ENCODE assay signal across 32 cellular contexts in the genomic region with DNA sequence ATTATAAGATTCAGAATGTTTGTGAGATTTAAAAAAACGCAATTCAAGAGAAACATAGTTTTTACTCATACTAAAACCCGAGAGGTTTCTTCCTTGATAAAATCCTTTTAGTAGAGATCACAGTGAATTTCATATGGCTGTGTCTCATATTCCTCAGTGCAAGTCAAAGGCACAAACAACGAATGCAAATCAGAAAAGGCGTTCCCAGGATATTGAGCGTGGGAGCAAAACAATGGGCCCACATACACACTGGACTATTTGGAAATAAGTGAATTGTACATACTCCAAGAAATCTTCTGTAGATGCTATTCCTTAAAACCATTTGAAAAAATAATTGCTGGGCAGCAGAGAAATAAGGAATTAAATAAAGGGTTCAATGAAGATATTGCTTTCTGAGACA.
A peak's percentile ranks its signal among the peaks of the same experiment; 100 is the strongest.
DNase-seq lines count a peak whose midpoint lies in the region; ATAC-seq and TF ChIP-seq lines count a peak whose summit lies in the region.
"Had no signal": no experiment of that assay in that cellular context is flagged by ENCODE, and none has a peak within 500 bp of the region (broad histone marks: within the 10 kb centered on the region; RNA-seq: fewer than 3 reads in every experiment).

No MANE protein-coding gene starts in this region.

- H2AFZ ChIP-seq in Loucy (ENCODE audit: low read length): no peak overlapping the region

- peaks cover 11% of the 10 kb centered on the region; the same call in 1 of the 2 replicates for H3F3A ChIP-seq in Loucy (ENCODE audit: low read depth)

- DNase-seq in A673 (ENCODE audit: low spot score): peak; percentile 52
- DNase-seq in cardiac fibroblast (ENCODE audit: low read depth in 2 of 2): peak; percentile 59 to 63
- no peak for DNase-seq in activated naive CD4-positive, alpha-beta T cell treated with anti-CD3 and anti-CD28 coated beads, Interleukin-2, amount 50 U/mL, for 16 hours
- DNase-seq in DMS53 (lab: John Stamatoyannopoulos, UW): no peak
- no peak for DNase-seq in NCI-H1105 (lab: John Stamatoyannopoulos, UW)
- DNase-seq: activated CD4-positive, alpha-beta T cell treated with anti-CD3 and anti-CD28 coated beads for 4 hours; activated CD8-positive, alpha-beta T cell treated with anti-CD3 and anti-CD28 coated beads, Interleukin-2, amount 10 ng/mL, durations not matched to agents 7 days and 5 days; activated T-cell treated with anti-CD3 and anti-CD28 coated beads for 4 hours; aorta; BE2C; caudate nucleus; CD8-positive, alpha-beta memory T cell; cortex of kidney; endodermal cell; hypothalamus; immature natural killer cell; left colon; NCI-H1048; NCI-H1694; OCI-M1; sigmoid colon; stimulated activated CD4-positive, alpha-beta T cell treated with anti-CD3 and anti-CD28 coated beads, Interleukin-4, amount 100 ng/mL, for 1 hour; stomach; tibial artery had no signal

- H3K27me3 ChIP-seq in A673 (replicated peaks; ENCODE audit: insufficient read depth, low read depth, low read length, poor library complexity) (no peaks in the 10 kb centered on the region), Loucy (ENCODE audit: insufficient read depth, low read length, poor library complexity, severe bottlenecking) (no peaks in the 10 kb centered on the region)
- H3K27me3 ChIP-seq: BE2C, gastroesophageal sphincter, sigmoid colon, stomach, tibial artery had no signal

- no TSS peak for BruUV-seq in A673 (replicated peaks; lab: Mats Ljungman, UMichigan)

- H4K20me1 ChIP-seq in Loucy (ENCODE audit: insufficient read depth, low read length, poor library complexity, severe bottlenecking): no peaks in the 10 kb centered on the region

- intact Hi-C loops in A673 (cut with micrococcal nuclease; ENCODE audit: unreplicated experiment): no loop called here

- no peak overlapping the region for H3K4me2 ChIP-seq in Loucy (ENCODE audit: low read depth, low read length, poor library complexity, severe bottlenecking)

- H3K9me3 ChIP-seq in A673 (ENCODE audit: low read depth, low read length, poor library complexity, severe bottlenecking): no peaks in the 10 kb centered on the region
- H3K9me3 ChIP-seq in Loucy (ENCODE audit: insufficient read depth, low read depth, low read length): no peaks in the 10 kb centered on the region
- H3K9me3 ChIP-seq: BE2C, gastroesophageal sphincter, prostate gland, sigmoid colon, stomach, tibial artery had no signal

- no peaks in the 10 kb centered on the region for H3K27me3 Mint-ChIP-seq in nephron (ENCODE audit: low read depth)
- H3K27me3 Mint-ChIP-seq: CD8-positive, alpha-beta memory T cell had no signal

- POLR2A ChIA-PET in A673 (lab: Charles Lee; ENCODE audit: low non-redundant PET): no interaction called here

- H3K27ac Mint-ChIP-seq in nephron: peak overlapping the region; percentile 60 to 86 (median 75)
- H3K27ac Mint-ChIP-seq: activated CD8-positive, alpha-beta T cell treated with anti-CD3 and anti-CD28 coated beads, Interleukin-2, amount 10 ng/mL, durations not matched to agents 7 days and 5 days; activated naive CD4-positive, alpha-beta T cell treated with anti-CD3 and anti-CD28 coated beads, Interleukin-2, amount 50 U/mL, for 72 hours; activated T-helper 2 cell treated with anti-CD3 and anti-CD28 coated beads, Interferon-gamma antibody, Interleukin-2, Interleukin-4, amounts not matched to agents 10 μg/mL and 5 μg/mL and 100 μg/mL, durations not matched to agents 14 hours and 24 hours and 36 hours; CD8-positive, alpha-beta memory T cell; endodermal cell; immature natural killer cell had no signal

- H3K4me3 Mint-ChIP-seq in nephron: no peak overlapping the region
- H3K4me3 Mint-ChIP-seq: activated CD8-positive, alpha-beta T cell treated with anti-CD3 and anti-CD28 coated beads, Interleukin-2, amount 10 ng/mL, durations not matched to agents 7 days and 5 days; CD8-positive, alpha-beta memory T cell; endodermal cell; immature natural killer cell; neural crest cell had no signal

- no peaks in the 10 kb centered on the region for H3K9me2 ChIP-seq in Loucy (replicated peaks; ENCODE audit: low read depth, low read length)

- no peak for TF ChIP-seq CTCF in A673 (conservative IDR thresholded peaks at IDR 0.05; ENCODE audit: low read depth, low read length)
- no peak for TF ChIP-seq CTCF in Loucy (conservative IDR thresholded peaks at IDR 0.05; ENCODE audit: low read length)
- TF ChIP-seq CTCF in cardiac fibroblast (IDR thresholded peaks at IDR 0.05; ENCODE audit: low read depth, low read length): no peak
- TF ChIP-seq CTCF in nephron (IDR thresholded peaks at IDR 0.05; ENCODE audit: unreplicated experiment in 3 of 3): no peak

- no peak for ATAC-seq in GM18909 (IDR thresholded peaks at IDR 0.05; ENCODE audit: poor library complexity, unreplicated experiment)
- ATAC-seq: activated CD8-positive, alpha-beta T cell treated with anti-CD3 and anti-CD28 coated beads, Interleukin-2, amount 10 ng/mL, durations not matched to agents 7 days and 5 days; activated naive CD4-positive, alpha-beta T cell treated with anti-CD3 and anti-CD28 coated beads, Interleukin-2, amount 50 U/mL, for 72 hours; gastroesophageal sphincter; left colon had no signal

- H3K4me1 ChIP-seq in A673 (ENCODE audit: insufficient read depth, low read length, poor library complexity, severe bottlenecking): peaks cover 63% of the 10 kb centered on the region
- peaks cover 75% of the 10 kb centered on the region for H3K4me1 ChIP-seq in Loucy (ENCODE audit: insufficient read depth, low read length, poor library complexity, severe bottlenecking)

- H3K36me3 ChIP-seq in A673 (ENCODE audit: insufficient read depth, low read length, poor library complexity, severe bottlenecking) (no peaks in the 10 kb centered on the region), Loucy (ENCODE audit: insufficient read depth, low read length) (no peaks in the 10 kb centered on the region)
- H3K36me3 ChIP-seq: BE2C, gastroesophageal sphincter, prostate gland, sigmoid colon, stomach, tibial artery had no signal

- no peaks in the 10 kb centered on the region for H3K79me2 ChIP-seq in Loucy (ENCODE audit: insufficient read depth, low read length)

- H3K4me3 ChIP-seq in A673 (ENCODE audit: low read depth, low read length, poor library complexity, severe bottlenecking): no peak overlapping the region
- H3K4me3 ChIP-seq in Loucy (ENCODE audit: low read length, poor library complexity, severe bottlenecking): no peak overlapping the region
- H3K4me3 ChIP-seq in cardiac fibroblast (replicated peaks in 1 of 2; ENCODE audit: low read depth in 2 of 2, low read length in 2 of 2): no peak overlapping the region
- H3K4me3 ChIP-seq: gastroesophageal sphincter, prostate gland, sigmoid colon, stomach, tibial artery had no signal

- CTCF ChIA-PET in A673 (lab: Charles Lee): no interaction called here

- H3K9me3 Mint-ChIP-seq in nephron: no peaks in the 10 kb centered on the region
- H3K9me3 Mint-ChIP-seq: activated naive CD4-positive, alpha-beta T cell treated with anti-CD3 and anti-CD28 coated beads, Interleukin-2, amount 50 U/mL, for 72 hours; activated T-helper 2 cell treated with anti-CD3 and anti-CD28 coated beads, Interferon-gamma antibody, Interleukin-2, Interleukin-4, amounts not matched to agents 10 μg/mL and 5 μg/mL and 100 μg/mL, durations not matched to agents 14 hours and 24 hours and 36 hours; CD8-positive, alpha-beta memory T cell; endodermal cell; immature natural killer cell; neural crest cell had no signal

- no peaks in the 10 kb centered on the region for H3K36me3 Mint-ChIP-seq in nephron (ENCODE audit: low read depth)
- H3K36me3 Mint-ChIP-seq: activated naive CD4-positive, alpha-beta T cell treated with anti-CD3 and anti-CD28 coated beads, Interleukin-2, amount 50 U/mL, for 72 hours; CD8-positive, alpha-beta memory T cell; immature natural killer cell had no signal

- peak overlapping the region; percentile 18 for H3K27ac ChIP-seq in A673 (ENCODE audit: low read depth, low read length, poor library complexity, severe bottlenecking)
- H3K27ac ChIP-seq: prostate gland, stomach had no signal

- H3K9ac ChIP-seq in Loucy (ENCODE audit: low read depth, low read length, poor library complexity, severe bottlenecking): peak overlapping the region; percentile 5

- H3K4me1 Mint-ChIP-seq in nephron: peaks cover 75% of the 10 kb centered on the region

Comparison
In these comparisons a context has a peak if more than half of its experiments do, and no peak if none do; other contexts are left out.
1. DNase-seq: peak in A673 (single experiment) and cardiac fibroblast (2 of 2); none in activated naive CD4-positive, alpha-beta T cell treated with anti-CD3 and anti-CD28 coated beads, Interleukin-2, amount 50 U/mL, for 16 hours (single experiment), DMS53 (single experiment) and NCI-H1105 (single experiment).